In the genomic region with DNA sequence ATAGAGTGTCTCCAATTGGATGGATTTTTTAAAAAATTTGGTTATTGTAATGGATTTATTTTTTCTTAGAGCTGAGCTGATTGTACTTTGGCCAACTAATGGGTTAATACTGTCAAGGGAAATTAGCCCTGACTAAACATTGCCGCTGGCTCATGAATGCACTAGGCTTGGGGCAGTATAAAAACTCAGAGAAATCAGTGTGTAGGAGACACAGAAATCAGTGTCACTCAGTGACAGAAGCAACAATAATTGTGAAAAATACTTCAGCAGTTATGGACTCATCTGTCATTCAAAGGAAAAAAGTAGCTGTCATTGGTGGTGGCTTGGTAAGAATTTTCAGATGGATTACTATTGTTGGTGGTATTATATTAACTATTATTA, we compare ENCODE assay signal across 8 cellular contexts. TPM values are rescaled to one million over a fixed set of nuclear protein-coding genes. Genes with fewer than 3 reads are reported as not detected.
DNase-seq lines count a peak whose midpoint lies in the region; ATAC-seq and TF ChIP-seq lines count a peak whose summit lies in the region.

A gene (plus strand): TSS at position 206 of the 381 bp plus-strand sequence. CDS start 67 bp downstream, at position 273.

- H3K9me3 ChIP-seq in esophagus muscularis mucosa, result no peaks in the 10 kb centered on the region

- DNase-seq in activated T-cell treated with anti-CD3 and anti-CD28 coated beads, Interleukin-2, amount 50 U/mL, for 72 hours, result no peak
- no peak for DNase-seq in activated T-cell treated with anti-CD3 and anti-CD28 coated beads, Interleukin-2, amount 50 U/mL, for 1 hour
- DNase-seq in RPMI7951 (ENCODE audit: low read depth) (peak; percentile 42), esophagus muscularis mucosa (ENCODE audit: extremely low spot score) (no peak), retina (peak; percentile 50), amygdala (lab: John Stamatoyannopoulos, UW) (no peak), islet precursor cell (no peak)

- H3K36me3 ChIP-seq in esophagus muscularis mucosa, result no peaks in the 10 kb centered on the region

- H3K4me1 ChIP-seq in esophagus muscularis mucosa, result peaks cover 0 to 3% (median 0%) of the 10 kb centered on the region in 4 donors

- peak within 1 kb of the TSS; percentile 94 to 100 for H3K4me3 Mint-ChIP-seq in activated T-cell treated with anti-CD3 and anti-CD28 coated beads, Interleukin-2, amount 50 U/mL, for 72 hours

- H3K27ac ChIP-seq in esophagus muscularis mucosa (replicated peaks in 1 of 4), result peak within 1 kb of the TSS in 1 of 4 donors; percentile 16

- ATAC-seq in activated T-cell treated with anti-CD3 and anti-CD28 coated beads, Interleukin-2, amount 50 U/mL, for 72 hours (replicated peaks in 1 of 2), result peak; percentile 27 to 57
- peak; percentile 34 for ATAC-seq in HG02885 (IDR thresholded peaks at IDR 0.05; ENCODE audit: poor library complexity, unreplicated experiment)

- H3K4me1 Mint-ChIP-seq in activated T-cell treated with anti-CD3 and anti-CD28 coated beads, Interleukin-2, amount 50 U/mL, for 72 hours (ENCODE audit: low read depth), result peaks cover 30% of the 10 kb centered on the region

- peaks cover 0 to 18% (median 0%) of the 10 kb centered on the region in 4 donors for H3K27me3 ChIP-seq in esophagus muscularis mucosa

- 17% methylated on average over 1 of the region's 1 CpG for WGBS in esophagus muscularis mucosa

- peaks cover 0 to 1% of the 10 kb centered on the region in 2 donors for H3K36me3 Mint-ChIP-seq in activated T-cell treated with anti-CD3 and anti-CD28 coated beads, Interleukin-2, amount 50 U/mL, for 72 hours (ENCODE audit: insufficient read depth in 2 of 2)

- TF ChIP-seq CTCF in esophagus muscularis mucosa (IDR thresholded peaks at IDR 0.05), result no peak

- no peak for TF ChIP-seq POLR2A in esophagus muscularis mucosa (IDR thresholded peaks at IDR 0.05; ENCODE audit: low read depth)

- no peak for TF ChIP-seq EP300 in esophagus muscularis mucosa (IDR thresholded peaks at IDR 0.05)

- intact Hi-C loops in esophagus muscularis mucosa (cut with DNase I), result loop anchor here (10.0 kb wide), 1 partner anchor 313 kb away; a partner anchor contains a TSS

- H3K27me3 Mint-ChIP-seq in activated T-cell treated with anti-CD3 and anti-CD28 coated beads, Interleukin-2, amount 50 U/mL, for 72 hours (ENCODE audit: low read depth), result peaks cover 6% of the 10 kb centered on the region

- H3K4me3 ChIP-seq in esophagus muscularis mucosa, result peak within 1 kb of the TSS; percentile 41 to 51 (median 49)

- peak within 1 kb of the TSS; percentile 100 for H3K27ac Mint-ChIP-seq in activated T-cell treated with anti-CD3 and anti-CD28 coated beads, Interleukin-2, amount 50 U/mL, for 72 hours

- no peaks in the 10 kb centered on the region for H3K9me3 Mint-ChIP-seq in activated T-cell treated with anti-CD3 and anti-CD28 coated beads, Interleukin-2, amount 50 U/mL, for 72 hours

RNA-seq across cellular contexts. Expression of the gene that starts here (rescaled TPM):
- total RNA-seq in activated T-cell treated with anti-CD3 and anti-CD28 coated beads, Interleukin-2, amount 50 U/mL, for 72 hours, result under 1 TPM in 1 of 2 donors, not detected in 1; 0.21 TPM
- 0.60 and 1.3 TPM in 2 replicates for total RNA-seq in RPMI7951 (2014; rRNA removed; shearing (Covaris generic))
- total RNA-seq in esophagus muscularis mucosa, result under 1 TPM in 3 of 4 donors, not detected in 1; 0.29 to 0.83 (median 0.42) TPM

Comparison
In these comparisons a context has a peak if more than half of its experiments do, and no peak if none do; other contexts are left out.
1. Peak in ATAC-seq in activated T-cell treated with anti-CD3 and anti-CD28 coated beads, Interleukin-2, amount 50 U/mL, for 72 hours; RNA of the gene not detected or under 1 TPM.
2. DNase-seq: peak in RPMI7951 (single experiment) and retina (single experiment); none in activated T-cell treated with anti-CD3 and anti-CD28 coated beads, Interleukin-2, amount 50 U/mL, for 72 hours (0 of 2), activated T-cell treated with anti-CD3 and anti-CD28 coated beads, Interleukin-2, amount 50 U/mL, for 1 hour (single experiment), esophagus muscularis mucosa (single experiment), amygdala (0 of 56) and islet precursor cell (single experiment).